In genomic region chr1:173871091-173871490, GRCh38 we compare ENCODE assay signal across 1 cellular context.
TF ChIP-seq lines count a peak whose summit lies in the region.

No MANE protein-coding gene starts in this region.

TF ChIP-seq in GM12878, 131 proteins besides CTCF, POLR2A, EP300 and RAD21:
- no peak for TF ChIP-seq ESRRA (IDR thresholded peaks at IDR 0.05; ENCODE audit: low read length)
- TF ChIP-seq CHD4 (IDR thresholded peaks at IDR 0.05) = no peak
- TF ChIP-seq TCF7 (IDR thresholded peaks at IDR 0.05; ENCODE audit: borderline replicate concordance) = no peak
- no peak for TF ChIP-seq BCL11A (IDR thresholded peaks at IDR 0.05; ENCODE audit: low read depth, low read length)
- TF ChIP-seq IKZF1 (conservative IDR thresholded peaks at IDR 0.05) = no peak
- TF ChIP-seq NKRF (conservative IDR thresholded peaks at IDR 0.05) = no peak
- no peak for TF ChIP-seq TBL1XR1 (IDR thresholded peaks at IDR 0.05; ENCODE audit: low read depth, low read length)
- TF ChIP-seq GABPA (IDR thresholded peaks at IDR 0.05; ENCODE audit: low read depth) = no peak
- no peak for TF ChIP-seq SMARCA5 (IDR thresholded peaks at IDR 0.05)
- TF ChIP-seq IRF5 (IDR thresholded peaks at IDR 0.05; ENCODE audit: borderline replicate concordance) = no peak
- no peak for TF ChIP-seq TAF1 (IDR thresholded peaks at IDR 0.05; ENCODE audit: borderline replicate concordance, low read depth, low read length)
- TF ChIP-seq ELK1 (IDR thresholded peaks at IDR 0.05; ENCODE audit: low read depth, low read length) = no peak
- TF ChIP-seq RCOR1 (conservative IDR thresholded peaks at IDR 0.05; ENCODE audit: low read depth, low read length) = no peak
- TF ChIP-seq STAT3 (IDR thresholded peaks at IDR 0.05; ENCODE audit: low read depth, low read length) = no peak
- no peak for TF ChIP-seq USF1 (IDR thresholded peaks at IDR 0.05; ENCODE audit: borderline replicate concordance, extremely low read length, insufficient read depth, low read depth, low read length)
- no peak for TF ChIP-seq ZZZ3 (IDR thresholded peaks at IDR 0.05; ENCODE audit: control insufficient read depth, insufficient read length, low read depth)
- no peak for TF ChIP-seq PBX3 (IDR thresholded peaks at IDR 0.05; ENCODE audit: insufficient replicate concordance, low read depth, low read length)
- no peak for TF ChIP-seq CBX3 (IDR thresholded peaks at IDR 0.05; ENCODE audit: borderline replicate concordance, low read depth)
